11 cellular contexts compared by ENCODE assay signal in genomic region chr19:49520705-49521319, GRCh38. TPM values are rescaled to one million over a fixed set of nuclear protein-coding genes. Genes with fewer than 3 reads are reported as not detected.
DNase-seq lines count a peak whose midpoint lies in the region; ATAC-seq and TF ChIP-seq lines count a peak whose summit lies in the region.
"Had no signal": no experiment of that assay in that cellular context is flagged by ENCODE, and none has a peak within 500 bp of the region (broad histone marks: within the 10 kb centered on the region; RNA-seq: fewer than 3 reads in every experiment).

No MANE protein-coding gene starts in this region.

- peak overlapping the region; percentile 19 to 48 (median 37) for H3K27ac ChIP-seq in esophagus muscularis mucosa (replicated peaks in 1 of 4)
- peak overlapping the region in 2 of 4 donors; percentile 32 to 49 for H3K27ac ChIP-seq in sigmoid colon
- H3K27ac ChIP-seq: body of pancreas, lower lobe of right lung, neutrophil had no signal

- WGBS in esophagus muscularis mucosa = 78% methylated on average over 13 of the region's 13 CpGs
- WGBS in sigmoid colon, 2 donors = 87 to 90% methylated on average over 13 of the region's 13 CpGs

- TF ChIP-seq EP300 in esophagus muscularis mucosa (IDR thresholded peaks at IDR 0.05) (no peak), sigmoid colon (IDR thresholded peaks at IDR 0.05) (no peak)

- no peak for TF ChIP-seq CTCF in esophagus muscularis mucosa (IDR thresholded peaks at IDR 0.05)
- no peak for TF ChIP-seq CTCF in sigmoid colon (IDR thresholded peaks at IDR 0.05)

- no peaks in the 10 kb centered on the region for H3K27me3 ChIP-seq in esophagus muscularis mucosa
- H3K27me3 ChIP-seq in sigmoid colon = no peaks in the 10 kb centered on the region
- H3K27me3 ChIP-seq: body of pancreas, neutrophil had no signal

- ATAC-seq in HG02588 (IDR thresholded peaks at IDR 0.05; ENCODE audit: unreplicated experiment) (no peak), GM21786 (IDR thresholded peaks at IDR 0.05; ENCODE audit: unreplicated experiment) (no peak)
- ATAC-seq: body of pancreas, lower lobe of right lung had no signal

- DNase-seq in esophagus muscularis mucosa (ENCODE audit: extremely low spot score) = no peak
- peak; percentile 75 for DNase-seq in sigmoid colon
- DNase-seq: activated CD4-positive, alpha-beta T cell treated with anti-CD3 and anti-CD28 coated beads for 1 hour; EL; lower lobe of right lung; SW 1271 had no signal

- H3K4me3 ChIP-seq in esophagus muscularis mucosa = no peak overlapping the region
- no peak overlapping the region for H3K4me3 ChIP-seq in sigmoid colon
- H3K4me3 ChIP-seq: body of pancreas, lower lobe of right lung had no signal

- H3K9me3 ChIP-seq in esophagus muscularis mucosa (no peaks in the 10 kb centered on the region), sigmoid colon (no peaks in the 10 kb centered on the region)
- H3K9me3 ChIP-seq: body of pancreas, lower lobe of right lung, neutrophil had no signal

- TF ChIP-seq POLR2A in esophagus muscularis mucosa (IDR thresholded peaks at IDR 0.05; ENCODE audit: low read depth) (no peak), sigmoid colon (IDR thresholded peaks at IDR 0.05) (no peak)

- intact Hi-C loops in esophagus muscularis mucosa (cut with DNase I) = no loop called here
- intact Hi-C loops in sigmoid colon (cut with DNase I) = no loop called here

- H3K4me1 ChIP-seq in esophagus muscularis mucosa (peaks cover 0 to 4% (median 2%) of the 10 kb centered on the region in 4 donors), sigmoid colon (no peaks in the 10 kb centered on the region)

- peaks cover 0 to 52% (median 17%) of the 10 kb centered on the region in 4 donors for H3K36me3 ChIP-seq in esophagus muscularis mucosa
- peaks cover 0 to 10% (median 3%) of the 10 kb centered on the region in 4 donors for H3K36me3 ChIP-seq in sigmoid colon

RNA-seq across cellular contexts. Expression of gene RCN3, which starts 7.0 kb away (rescaled TPM):
- 10 to 100 TPM in 3 of 4 donors, 1 to 10 TPM in 1; 9.8 to 22.4 (median 18.0) TPM for total RNA-seq in esophagus muscularis mucosa
- 10 to 100 TPM; 14.5 to 43.8 (median 20.6) TPM for total RNA-seq in sigmoid colon
- polyA plus RNA-seq in sigmoid colon = 10 to 100 TPM; 13.6 to 28.2 (median 21.6) TPM
- total RNA-seq: MCF 10A had no signal

RNA-seq across cellular contexts. Expression of gene FCGRT, which starts 8.4 kb away (rescaled TPM):
- total RNA-seq in esophagus muscularis mucosa = 100 to 1,000 TPM; 108 to 234 (median 170) TPM
- 100 to 1,000 TPM; 164 to 203 (median 178) TPM for total RNA-seq in sigmoid colon
- 100 to 1,000 TPM; 222 to 317 (median 243) TPM for polyA plus RNA-seq in sigmoid colon
- total RNA-seq: MCF 10A had no signal

RNA-seq across cellular contexts. Expression of gene RPS11, which starts 24.6 kb away (rescaled TPM):
- total RNA-seq in esophagus muscularis mucosa (1,000 to 10,000 TPM; 1,719 to 5,089 (median 3,692) TPM), sigmoid colon (1,000 to 10,000 TPM; 3,843 to 9,166 (median 6,008) TPM)
- polyA plus RNA-seq in sigmoid colon = 1,000 to 10,000 TPM; 4,449 to 8,009 (median 5,043) TPM

RNA-seq across cellular contexts. Expression of gene RPL13A, which starts 33.4 kb away (rescaled TPM):
- 1,000 to 10,000 TPM; 1,843 to 3,096 (median 2,688) TPM for total RNA-seq in esophagus muscularis mucosa
- 1,000 to 10,000 TPM; 2,552 to 5,599 (median 4,191) TPM for total RNA-seq in sigmoid colon
- 1,000 to 10,000 TPM; 4,070 to 6,094 (median 4,207) TPM for polyA plus RNA-seq in sigmoid colon

RNA-seq across cellular contexts. Expression of gene FLT3LG, which starts 46.8 kb away (rescaled TPM):
- total RNA-seq in esophagus muscularis mucosa = 10 to 100 TPM in 2 of 4 donors, 1 to 10 TPM in 2; 5.5 to 11.5 (median 10.4) TPM
- total RNA-seq in sigmoid colon = 10 to 100 TPM in 1 of 4 donors, 1 to 10 TPM in 3; 4.6 to 11.1 (median 6.1) TPM
- 10 to 100 TPM in 2 of 3 donors, 1 to 10 TPM in 1; 2.1 to 18.6 (median 14.9) TPM for polyA plus RNA-seq in sigmoid colon
